2 cellular contexts compared by ENCODE assay signal in genomic region chr9:41188439-41188838, GRCh38. TPM values are rescaled to one million over a fixed set of nuclear protein-coding genes. Genes with fewer than 3 reads are reported as not detected.
"Had no signal": no experiment of that assay in that cellular context is flagged by ENCODE, and none has a peak within 500 bp of the region (broad histone marks: within the 10 kb centered on the region; RNA-seq: fewer than 3 reads in every experiment).

No MANE protein-coding gene starts in this region.

RNA-seq across cellular contexts. Expression of gene FOXD4L6, which starts 60.0 kb away (rescaled TPM):
- total RNA-seq: LHCN-M2, M059J had no signal
